Comparison of ENCODE assay signal across 12 cellular contexts in the genomic region with DNA sequence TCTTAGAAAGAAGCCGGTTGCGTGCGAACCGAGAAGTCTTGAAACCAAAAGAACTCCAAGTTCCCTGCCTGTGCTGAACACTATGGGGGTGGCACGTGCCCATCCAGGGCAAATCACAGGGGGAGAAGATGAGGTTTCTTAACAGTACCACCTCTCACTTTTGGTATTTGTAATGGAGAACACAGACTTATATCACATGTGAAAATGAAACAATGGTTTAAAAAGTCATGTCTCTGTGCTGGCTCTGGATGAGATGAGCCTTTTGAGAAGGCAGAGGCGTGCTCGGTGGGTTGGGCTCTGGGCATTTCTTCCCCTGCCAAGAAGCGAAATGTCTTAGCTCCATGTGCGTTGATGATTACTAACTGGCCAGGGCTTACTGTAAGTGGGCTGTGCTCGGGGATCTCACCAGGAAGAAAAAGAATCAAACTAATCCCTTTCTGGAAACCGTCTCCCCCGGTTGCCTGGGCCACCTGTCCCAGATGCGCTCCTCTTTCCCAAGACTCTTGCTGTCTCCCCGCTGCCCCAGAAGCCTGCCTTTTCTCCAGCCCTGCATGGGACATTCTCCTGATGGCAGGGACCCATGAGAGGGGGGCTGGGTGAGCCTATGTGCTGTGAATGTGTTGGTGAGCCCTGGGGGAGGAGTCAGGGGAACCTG.
A peak's percentile ranks its signal among the peaks of the same experiment; 100 is the strongest.
DNase-seq lines count a peak whose midpoint lies in the region; ATAC-seq, FAIRE-seq and TF ChIP-seq lines count a peak whose summit lies in the region.
"Had no signal": no experiment of that assay in that cellular context is flagged by ENCODE, and none has a peak within 500 bp of the region (broad histone marks: within the 10 kb centered on the region; RNA-seq: fewer than 3 reads in every experiment).

No MANE protein-coding gene starts in this region.

- DNase-seq in activated naive CD8-positive, alpha-beta T cell treated with anti-CD3 and anti-CD28 coated beads, Interleukin-2, amount 10 ng/mL, durations not matched to agents 7 days and 5 days, result no peak
- DNase-seq in activated naive CD8-positive, alpha-beta T cell treated with anti-CD3 and anti-CD28 coated beads for 36 hours, result no peak
- no peak for DNase-seq in stimulated activated naive B cell treated with anti-CD40 and anti-IgM and Interleukin-4, amounts not matched to agents 10 μg/mL and 1 μg/mL and 100 μg/mL, for 72 hours
- DNase-seq in H54 (ENCODE audit: insufficient read length, low spot score) (no peak), cerebellum (ENCODE audit: low spot score) (no peak), gastrocnemius medialis (no peak)
- DNase-seq: NCI-H1048 had no signal

- TF ChIP-seq POLR2A in H54 (IDR thresholded peaks at IDR 0.05; ENCODE audit: low read depth, low read length), result no peak
- no peak for TF ChIP-seq POLR2A in gastrocnemius medialis (IDR thresholded peaks at IDR 0.05)

- ATAC-seq in activated naive CD8-positive, alpha-beta T cell treated with anti-CD3 and anti-CD28 coated beads, Interleukin-2, amount 10 ng/mL, durations not matched to agents 7 days and 5 days (ENCODE audit: low read depth), result no peak
- ATAC-seq in HG02981 (IDR thresholded peaks at IDR 0.05; ENCODE audit: unreplicated experiment) (peak; percentile 70), gastrocnemius medialis (no peak)
- peak; percentile 41 to 49 for ATAC-seq in stimulated activated naive B cell treated with anti-CD40 and anti-IgM and Interleukin-4, amounts not matched to agents 10 μg/mL and 1 μg/mL and 100 μg/mL, for 72 hours (replicated peaks)

- H3K27me3 Mint-ChIP-seq in activated naive CD8-positive, alpha-beta T cell treated with anti-CD3 and anti-CD28 coated beads, Interleukin-2, amount 10 ng/mL, durations not matched to agents 7 days and 5 days, result no peaks in the 10 kb centered on the region
- H3K27me3 Mint-ChIP-seq in activated naive CD8-positive, alpha-beta T cell treated with anti-CD3 and anti-CD28 coated beads for 36 hours, result no peaks in the 10 kb centered on the region
- H3K27me3 Mint-ChIP-seq in stimulated activated naive B cell treated with anti-CD40 and anti-IgM and Interleukin-4, amounts not matched to agents 10 μg/mL and 1 μg/mL and 100 μg/mL, for 72 hours, result no peaks in the 10 kb centered on the region
- H3K27me3 Mint-ChIP-seq: B cell; central memory CD8-positive, alpha-beta T cell had no signal

- H3K4me1 Mint-ChIP-seq in activated naive CD8-positive, alpha-beta T cell treated with anti-CD3 and anti-CD28 coated beads, Interleukin-2, amount 10 ng/mL, durations not matched to agents 7 days and 5 days, result peaks cover 1% of the 10 kb centered on the region
- peaks cover 2% of the 10 kb centered on the region for H3K4me1 Mint-ChIP-seq in activated naive CD8-positive, alpha-beta T cell treated with anti-CD3 and anti-CD28 coated beads for 36 hours
- H3K4me1 Mint-ChIP-seq in stimulated activated naive B cell treated with anti-CD40 and anti-IgM and Interleukin-4, amounts not matched to agents 10 μg/mL and 1 μg/mL and 100 μg/mL, for 72 hours, result peaks cover 32 to 66% of the 10 kb centered on the region in 2 donors

- H3K36me3 Mint-ChIP-seq in activated naive CD8-positive, alpha-beta T cell treated with anti-CD3 and anti-CD28 coated beads, Interleukin-2, amount 10 ng/mL, durations not matched to agents 7 days and 5 days, result no peaks in the 10 kb centered on the region
- H3K36me3 Mint-ChIP-seq in activated naive CD8-positive, alpha-beta T cell treated with anti-CD3 and anti-CD28 coated beads for 36 hours, result no peaks in the 10 kb centered on the region
- H3K36me3 Mint-ChIP-seq in stimulated activated naive B cell treated with anti-CD40 and anti-IgM and Interleukin-4, amounts not matched to agents 10 μg/mL and 1 μg/mL and 100 μg/mL, for 72 hours, result peaks cover 5 to 9% of the 10 kb centered on the region in 2 donors

- intact Hi-C loops in gastrocnemius medialis (cut with DNase I; ENCODE audit: low total_unique reads), result no loop called here

- no peak for TF ChIP-seq CTCF in gastrocnemius medialis (IDR thresholded peaks at IDR 0.05 in 4 of 5, conservative IDR thresholded peaks at IDR 0.05 in 1 of 5)

- H3K4me3 ChIP-seq in gastrocnemius medialis, result no peak overlapping the region

- POLR2A ChIA-PET in activated naive CD8-positive, alpha-beta T cell treated with anti-CD3 and anti-CD28 coated beads, Interleukin-2, amount 10 ng/mL, durations not matched to agents 7 days and 5 days (lab: Charles Lee), result no interaction called here

- FAIRE-seq in H54 (lab: Jason Lieb, UNC), result no peak
- FAIRE-seq: keratinocyte had no signal

- H3K4me3 Mint-ChIP-seq in activated naive CD8-positive, alpha-beta T cell treated with anti-CD3 and anti-CD28 coated beads, Interleukin-2, amount 10 ng/mL, durations not matched to agents 7 days and 5 days, result no peak overlapping the region
- H3K4me3 Mint-ChIP-seq in activated naive CD8-positive, alpha-beta T cell treated with anti-CD3 and anti-CD28 coated beads for 36 hours, result no peak overlapping the region
- H3K4me3 Mint-ChIP-seq in stimulated activated naive B cell treated with anti-CD40 and anti-IgM and Interleukin-4, amounts not matched to agents 10 μg/mL and 1 μg/mL and 100 μg/mL, for 72 hours, result no peak overlapping the region
- H3K4me3 Mint-ChIP-seq: B cell; central memory CD8-positive, alpha-beta T cell had no signal

- in situ Hi-C loops in gastrocnemius medialis (cut with MboI; ENCODE audit: low sequenced_read_pairs in 4 of 4), result no loop called here

- H3K27ac ChIP-seq in angular gyrus (ENCODE audit: low read depth, low read length) (peak overlapping the region; percentile 12), gastrocnemius medialis (no peak overlapping the region)

- no peaks in the 10 kb centered on the region for H3K9me3 Mint-ChIP-seq in activated naive CD8-positive, alpha-beta T cell treated with anti-CD3 and anti-CD28 coated beads, Interleukin-2, amount 10 ng/mL, durations not matched to agents 7 days and 5 days
- H3K9me3 Mint-ChIP-seq in activated naive CD8-positive, alpha-beta T cell treated with anti-CD3 and anti-CD28 coated beads for 36 hours, result no peaks in the 10 kb centered on the region
- H3K9me3 Mint-ChIP-seq in stimulated activated naive B cell treated with anti-CD40 and anti-IgM and Interleukin-4, amounts not matched to agents 10 μg/mL and 1 μg/mL and 100 μg/mL, for 72 hours, result no peaks in the 10 kb centered on the region
- H3K9me3 Mint-ChIP-seq: central memory CD8-positive, alpha-beta T cell had no signal

- H3K36me3 ChIP-seq in gastrocnemius medialis, result no peaks in the 10 kb centered on the region

- H3K4me1 ChIP-seq in gastrocnemius medialis, result peaks cover 4 to 14% of the 10 kb centered on the region in 2 donors

- H3K27ac Mint-ChIP-seq in activated naive CD8-positive, alpha-beta T cell treated with anti-CD3 and anti-CD28 coated beads, Interleukin-2, amount 10 ng/mL, durations not matched to agents 7 days and 5 days, result peak overlapping the region; percentile 45
- H3K27ac Mint-ChIP-seq in activated naive CD8-positive, alpha-beta T cell treated with anti-CD3 and anti-CD28 coated beads for 36 hours, result no peak overlapping the region
- H3K27ac Mint-ChIP-seq in stimulated activated naive B cell treated with anti-CD40 and anti-IgM and Interleukin-4, amounts not matched to agents 10 μg/mL and 1 μg/mL and 100 μg/mL, for 72 hours, result peak overlapping the region; percentile 76
- H3K27ac Mint-ChIP-seq: B cell had no signal

- no peaks in the 10 kb centered on the region for H3K27me3 ChIP-seq in gastrocnemius medialis

- no peaks in the 10 kb centered on the region for H3K9me3 ChIP-seq in gastrocnemius medialis

Comparison
In these comparisons a context has a peak if more than half of its experiments do, and no peak if none do; other contexts are left out.
1. ATAC-seq: peak in HG02981 (single experiment) and stimulated activated naive B cell treated with anti-CD40 and anti-IgM and Interleukin-4, amounts not matched to agents 10 μg/mL and 1 μg/mL and 100 μg/mL, for 72 hours (2 of 2); none in activated naive CD8-positive, alpha-beta T cell treated with anti-CD3 and anti-CD28 coated beads, Interleukin-2, amount 10 ng/mL, durations not matched to agents 7 days and 5 days (single experiment) and gastrocnemius medialis (0 of 2).